In genomic region chr6:19892250-19892649, GRCh38 we compare ENCODE assay signal across 11 cellular contexts. TPM values are rescaled to one million over a fixed set of nuclear protein-coding genes. Genes with fewer than 3 reads are reported as not detected.
DNase-seq lines count a peak whose midpoint lies in the region; ATAC-seq and TF ChIP-seq lines count a peak whose summit lies in the region.
"Had no signal": no experiment of that assay in that cellular context is flagged by ENCODE, and none has a peak within 500 bp of the region (broad histone marks: within the 10 kb centered on the region; RNA-seq: fewer than 3 reads in every experiment).

No MANE protein-coding gene starts in this region.

- H3K36me3 ChIP-seq in stomach (no peaks in the 10 kb centered on the region), Karpas-422 (ENCODE audit: insufficient read depth, low read length) (no peaks in the 10 kb centered on the region), ascending aorta (no peaks in the 10 kb centered on the region)
- H3K36me3 ChIP-seq: uterus had no signal

- H3K9me2 ChIP-seq in Karpas-422 (replicated peaks; ENCODE audit: insufficient read depth, low read length) = no peaks in the 10 kb centered on the region

- TF ChIP-seq POLR2A in stomach (IDR thresholded peaks at IDR 0.05) = no peak

- no peaks in the 10 kb centered on the region for H3K9me3 ChIP-seq in stomach
- H3K9me3 ChIP-seq in Karpas-422 (ENCODE audit: low read length) = no peaks in the 10 kb centered on the region
- H3K9me3 ChIP-seq in ascending aorta = no peaks in the 10 kb centered on the region
- H3K9me3 ChIP-seq: uterus had no signal

- intact Hi-C loops in stomach (cut with DNase I; ENCODE audit: low total_unique reads) (no loop called here), ascending aorta (cut with DNase I) (no loop called here), Right ventricle myocardium inferior (cut with DNase I) (no loop called here)

- no peak overlapping the region for H3K4me2 ChIP-seq in Karpas-422 (ENCODE audit: low read depth, low read length, poor library complexity, severe bottlenecking)

- TF ChIP-seq EP300 in stomach (IDR thresholded peaks at IDR 0.05) = no peak

- no peaks in the 10 kb centered on the region for H3K27me3 ChIP-seq in stomach
- no peaks in the 10 kb centered on the region for H3K27me3 ChIP-seq in Karpas-422 (ENCODE audit: low read length)
- no peaks in the 10 kb centered on the region for H3K27me3 ChIP-seq in ascending aorta
- H3K27me3 ChIP-seq: uterus had no signal

- no peaks in the 10 kb centered on the region for H3K4me1 ChIP-seq in stomach
- H3K4me1 ChIP-seq in Karpas-422 (ENCODE audit: low read length) = no peaks in the 10 kb centered on the region
- no peaks in the 10 kb centered on the region for H3K4me1 ChIP-seq in ascending aorta
- H3K4me1 ChIP-seq: uterus had no signal

- H3K27ac ChIP-seq in stomach (no peak overlapping the region), Karpas-422 (ENCODE audit: low read length) (no peak overlapping the region), ascending aorta (no peak overlapping the region)
- H3K27ac ChIP-seq: uterus had no signal

- no peaks in the 10 kb centered on the region for H3K79me2 ChIP-seq in Karpas-422 (ENCODE audit: low read length)

- WGBS in stomach, 5 donors = 60 to 87% (median 75%) methylated on average over 9 of the region's 9 CpGs

- no peak for TF ChIP-seq CTCF in stomach (IDR thresholded peaks at IDR 0.05)
- no peak for TF ChIP-seq CTCF in ascending aorta (IDR thresholded peaks at IDR 0.05)

- no peak overlapping the region for H2AFZ ChIP-seq in Karpas-422 (ENCODE audit: low read length)

- peak; percentile 73 for DNase-seq in HT1080 (ENCODE audit: low read depth)
- DNase-seq in NCI-H510A (lab: John Stamatoyannopoulos, UW) = peak; percentile 88
- DNase-seq in stomach = peak; percentile 41
- no peak for DNase-seq in Karpas-422
- no peak for DNase-seq in ascending aorta (ENCODE audit: low spot score in 2 of 2)
- DNase-seq in Right ventricle myocardium inferior (ENCODE audit: missing footprints) = no peak
- DNase-seq: activated CD8-positive, alpha-beta T cell treated with anti-CD3 and anti-CD28 coated beads for 36 hours; uterus had no signal

- H3K4me3 ChIP-seq in stomach = no peak overlapping the region
- H3K4me3 ChIP-seq in Karpas-422 (ENCODE audit: low read length) = no peak overlapping the region
- H3K4me3 ChIP-seq in ascending aorta = no peak overlapping the region
- H3K4me3 ChIP-seq: uterus had no signal

- H3K9ac ChIP-seq in Karpas-422 (ENCODE audit: low read length) = no peak overlapping the region

- H4K20me1 ChIP-seq in Karpas-422 (ENCODE audit: insufficient read depth, low read depth, low read length) = no peaks in the 10 kb centered on the region

- ATAC-seq in esophagus mucosa (peak; percentile 99), GM18907 (IDR thresholded peaks at IDR 0.05; ENCODE audit: unreplicated experiment) (no peak), Right ventricle myocardium inferior (no peak)
- ATAC-seq: activated CD8-positive, alpha-beta T cell treated with anti-CD3 and anti-CD28 coated beads for 36 hours; SK-N-SH treated with all-trans-retinoic acid at 6 μM for 48 hours had no signal

RNA-seq across cellular contexts. Expression of gene ID4, which starts 55.1 kb away (rescaled TPM):
- total RNA-seq in HT1080 (2014; rRNA removed; shearing (Covaris generic)) = 0.55 TPM in 1 of 2 replicates, not detected in the other
- polyA plus RNA-seq in HT1080 (2015; cell fraction: cytosol; rRNA removed) = 0.44 and 0.80 TPM in 2 replicates
- 1.0 and 1.2 TPM in 2 replicates for polyA plus RNA-seq in HT1080 (2015; cell fraction: nucleus; rRNA removed)
- total RNA-seq in esophagus mucosa (10.2 TPM), stomach (10 to 100 TPM in 3 of 5 donors, 1 to 10 TPM in 1, not detected in 1; 5.3 to 86.5 (median 22.8) TPM), ascending aorta (103 TPM), Right ventricle myocardium inferior (1.6 TPM)
- polyA plus RNA-seq in stomach = 10 to 100 TPM in 2 of 3 donors, 1 to 10 TPM in 1; 7.4 to 18.8 (median 18.2) TPM
- total RNA-seq in Karpas-422 (2014; rRNA removed; shearing (Covaris generic); ENCODE audit: low replicate concordance) = not detected in 2 replicates
- total RNA-seq: activated CD8-positive, alpha-beta T cell treated with anti-CD3 and anti-CD28 coated beads for 36 hours had no signal

Comparison
In these comparisons a context has a peak if more than half of its experiments do, and no peak if none do; other contexts are left out.
1. DNase-seq: peak in HT1080 (single experiment), NCI-H510A (single experiment) and stomach (single experiment); none in Karpas-422 (single experiment), ascending aorta (0 of 2) and Right ventricle myocardium inferior (single experiment).